ENCODE assay signal across 2 cellular contexts in the genomic region with DNA sequence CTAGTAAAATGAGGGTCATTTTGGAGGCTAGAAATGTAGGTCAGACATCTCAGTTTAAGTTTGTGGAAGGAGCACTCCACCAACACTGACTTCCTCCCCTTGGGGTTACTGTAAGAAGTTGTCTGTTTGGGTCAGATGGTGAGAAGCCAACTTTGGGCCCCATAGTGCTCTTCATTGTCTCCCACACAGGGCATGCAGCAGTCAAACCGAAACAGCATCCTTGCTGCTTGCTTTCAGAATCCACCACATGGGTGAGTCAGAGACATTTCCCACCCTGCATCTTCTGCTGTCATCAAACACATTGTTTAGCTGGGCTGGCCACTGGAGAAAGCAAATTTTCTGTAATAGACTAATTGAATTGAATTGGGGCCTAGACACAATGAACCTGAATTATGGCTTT.
TF ChIP-seq lines count a peak whose summit lies in the region.

No MANE protein-coding gene starts in this region.

TF ChIP-seq in HepG2, 621 proteins besides CTCF, POLR2A, EP300 and RAD21:
- no peak for TF ChIP-seq ZNF232 (CRISPR knock-in tag; IDR thresholded peaks at IDR 0.05; ENCODE audit: borderline replicate concordance)
- no peak for TF ChIP-seq ZNF225 (CRISPR knock-in tag; IDR thresholded peaks at IDR 0.05)
- TF ChIP-seq GATAD1 (CRISPR knock-in tag; IDR thresholded peaks at IDR 0.05), result no peak
- TF ChIP-seq SSRP1 (CRISPR knock-in tag; IDR thresholded peaks at IDR 0.05), result no peak
- TF ChIP-seq ZNF234 (CRISPR knock-in tag; conservative IDR thresholded peaks at IDR 0.05), result no peak
- TF ChIP-seq HNRNPH1 (optimal IDR thresholded peaks at IDR 0.05; ENCODE audit: low read depth, low read length), result no peak
- no peak for TF ChIP-seq ZNF747 (CRISPR knock-in tag; IDR thresholded peaks at IDR 0.05; ENCODE audit: borderline replicate concordance)
- no peak for TF ChIP-seq ZFX (CRISPR knock-in tag; IDR thresholded peaks at IDR 0.05; ENCODE audit: low read depth)
- no peak for TF ChIP-seq ZNF781 (CRISPR knock-in tag; IDR thresholded peaks at IDR 0.05; ENCODE audit: borderline replicate concordance, not compliant biosample characterization)
- TF ChIP-seq ESRRA (CRISPR knock-in tag; IDR thresholded peaks at IDR 0.05; ENCODE audit: low read depth), result no peak
- TF ChIP-seq ZFP82 (CRISPR knock-in tag; IDR thresholded peaks at IDR 0.05; ENCODE audit: borderline replicate concordance), result no peak
- no peak for TF ChIP-seq SRSF4 (IDR thresholded peaks at IDR 0.05; ENCODE audit: low read depth, low read length, poor library complexity, severe bottlenecking)
- TF ChIP-seq, protein P1, sequence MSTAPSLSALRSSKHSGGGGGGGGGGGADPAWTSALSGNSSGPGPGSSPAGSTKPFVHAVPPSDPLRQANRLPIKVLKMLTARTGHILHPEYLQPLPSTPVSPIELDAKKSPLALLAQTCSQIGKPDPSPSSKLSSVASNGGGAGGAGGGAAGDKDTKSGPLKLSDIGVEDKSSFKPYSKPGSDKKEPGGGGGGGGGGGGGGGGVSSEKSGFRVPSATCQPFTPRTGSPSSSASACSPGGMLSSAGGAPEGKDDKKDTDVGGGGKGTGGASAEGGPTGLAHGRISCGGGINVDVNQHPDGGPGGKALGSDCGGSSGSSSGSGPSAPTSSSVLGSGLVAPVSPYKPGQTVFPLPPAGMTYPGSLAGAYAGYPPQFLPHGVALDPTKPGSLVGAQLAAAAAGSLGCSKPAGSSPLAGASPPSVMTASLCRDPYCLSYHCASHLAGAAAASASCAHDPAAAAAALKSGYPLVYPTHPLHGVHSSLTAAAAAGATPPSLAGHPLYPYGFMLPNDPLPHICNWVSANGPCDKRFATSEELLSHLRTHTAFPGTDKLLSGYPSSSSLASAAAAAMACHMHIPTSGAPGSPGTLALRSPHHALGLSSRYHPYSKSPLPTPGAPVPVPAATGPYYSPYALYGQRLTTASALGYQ (CRISPR knock-in tag; IDR thresholded peaks at IDR 0.05), result no peak
TF ChIP-seq in HepG2: peak in this region for 0.

TF ChIP-seq in GM23338, 12 proteins besides CTCF, POLR2A, EP300 and RAD21:
- TF ChIP-seq EZH2phosphoT487 (IDR thresholded peaks at IDR 0.05; ENCODE audit: unreplicated experiment) (no peak), STAT1 (IDR thresholded peaks at IDR 0.05; ENCODE audit: unreplicated experiment) (no peak), EZH2 (IDR thresholded peaks at IDR 0.05; ENCODE audit: low read depth, unreplicated experiment) (no peak), JUNB (IDR thresholded peaks at IDR 0.05; ENCODE audit: unreplicated experiment) (no peak), POLR2AphosphoS5 (IDR thresholded peaks at IDR 0.05; ENCODE audit: low read depth) (no peak)
- TF ChIP-seq, protein P2, sequence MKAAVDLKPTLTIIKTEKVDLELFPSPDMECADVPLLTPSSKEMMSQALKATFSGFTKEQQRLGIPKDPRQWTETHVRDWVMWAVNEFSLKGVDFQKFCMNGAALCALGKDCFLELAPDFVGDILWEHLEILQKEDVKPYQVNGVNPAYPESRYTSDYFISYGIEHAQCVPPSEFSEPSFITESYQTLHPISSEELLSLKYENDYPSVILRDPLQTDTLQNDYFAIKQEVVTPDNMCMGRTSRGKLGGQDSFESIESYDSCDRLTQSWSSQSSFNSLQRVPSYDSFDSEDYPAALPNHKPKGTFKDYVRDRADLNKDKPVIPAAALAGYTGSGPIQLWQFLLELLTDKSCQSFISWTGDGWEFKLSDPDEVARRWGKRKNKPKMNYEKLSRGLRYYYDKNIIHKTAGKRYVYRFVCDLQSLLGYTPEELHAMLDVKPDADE (IDR thresholded peaks at IDR 0.05), result no peak
- TF ChIP-seq, protein P3, sequence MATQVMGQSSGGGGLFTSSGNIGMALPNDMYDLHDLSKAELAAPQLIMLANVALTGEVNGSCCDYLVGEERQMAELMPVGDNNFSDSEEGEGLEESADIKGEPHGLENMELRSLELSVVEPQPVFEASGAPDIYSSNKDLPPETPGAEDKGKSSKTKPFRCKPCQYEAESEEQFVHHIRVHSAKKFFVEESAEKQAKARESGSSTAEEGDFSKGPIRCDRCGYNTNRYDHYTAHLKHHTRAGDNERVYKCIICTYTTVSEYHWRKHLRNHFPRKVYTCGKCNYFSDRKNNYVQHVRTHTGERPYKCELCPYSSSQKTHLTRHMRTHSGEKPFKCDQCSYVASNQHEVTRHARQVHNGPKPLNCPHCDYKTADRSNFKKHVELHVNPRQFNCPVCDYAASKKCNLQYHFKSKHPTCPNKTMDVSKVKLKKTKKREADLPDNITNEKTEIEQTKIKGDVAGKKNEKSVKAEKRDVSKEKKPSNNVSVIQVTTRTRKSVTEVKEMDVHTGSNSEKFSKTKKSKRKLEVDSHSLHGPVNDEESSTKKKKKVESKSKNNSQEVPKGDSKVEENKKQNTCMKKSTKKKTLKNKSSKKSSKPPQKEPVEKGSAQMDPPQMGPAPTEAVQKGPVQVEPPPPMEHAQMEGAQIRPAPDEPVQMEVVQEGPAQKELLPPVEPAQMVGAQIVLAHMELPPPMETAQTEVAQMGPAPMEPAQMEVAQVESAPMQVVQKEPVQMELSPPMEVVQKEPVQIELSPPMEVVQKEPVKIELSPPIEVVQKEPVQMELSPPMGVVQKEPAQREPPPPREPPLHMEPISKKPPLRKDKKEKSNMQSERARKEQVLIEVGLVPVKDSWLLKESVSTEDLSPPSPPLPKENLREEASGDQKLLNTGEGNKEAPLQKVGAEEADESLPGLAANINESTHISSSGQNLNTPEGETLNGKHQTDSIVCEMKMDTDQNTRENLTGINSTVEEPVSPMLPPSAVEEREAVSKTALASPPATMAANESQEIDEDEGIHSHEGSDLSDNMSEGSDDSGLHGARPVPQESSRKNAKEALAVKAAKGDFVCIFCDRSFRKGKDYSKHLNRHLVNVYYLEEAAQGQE (IDR thresholded peaks at IDR 0.05; ENCODE audit: unreplicated experiment), result no peak
- TF ChIP-seq, protein P4, sequence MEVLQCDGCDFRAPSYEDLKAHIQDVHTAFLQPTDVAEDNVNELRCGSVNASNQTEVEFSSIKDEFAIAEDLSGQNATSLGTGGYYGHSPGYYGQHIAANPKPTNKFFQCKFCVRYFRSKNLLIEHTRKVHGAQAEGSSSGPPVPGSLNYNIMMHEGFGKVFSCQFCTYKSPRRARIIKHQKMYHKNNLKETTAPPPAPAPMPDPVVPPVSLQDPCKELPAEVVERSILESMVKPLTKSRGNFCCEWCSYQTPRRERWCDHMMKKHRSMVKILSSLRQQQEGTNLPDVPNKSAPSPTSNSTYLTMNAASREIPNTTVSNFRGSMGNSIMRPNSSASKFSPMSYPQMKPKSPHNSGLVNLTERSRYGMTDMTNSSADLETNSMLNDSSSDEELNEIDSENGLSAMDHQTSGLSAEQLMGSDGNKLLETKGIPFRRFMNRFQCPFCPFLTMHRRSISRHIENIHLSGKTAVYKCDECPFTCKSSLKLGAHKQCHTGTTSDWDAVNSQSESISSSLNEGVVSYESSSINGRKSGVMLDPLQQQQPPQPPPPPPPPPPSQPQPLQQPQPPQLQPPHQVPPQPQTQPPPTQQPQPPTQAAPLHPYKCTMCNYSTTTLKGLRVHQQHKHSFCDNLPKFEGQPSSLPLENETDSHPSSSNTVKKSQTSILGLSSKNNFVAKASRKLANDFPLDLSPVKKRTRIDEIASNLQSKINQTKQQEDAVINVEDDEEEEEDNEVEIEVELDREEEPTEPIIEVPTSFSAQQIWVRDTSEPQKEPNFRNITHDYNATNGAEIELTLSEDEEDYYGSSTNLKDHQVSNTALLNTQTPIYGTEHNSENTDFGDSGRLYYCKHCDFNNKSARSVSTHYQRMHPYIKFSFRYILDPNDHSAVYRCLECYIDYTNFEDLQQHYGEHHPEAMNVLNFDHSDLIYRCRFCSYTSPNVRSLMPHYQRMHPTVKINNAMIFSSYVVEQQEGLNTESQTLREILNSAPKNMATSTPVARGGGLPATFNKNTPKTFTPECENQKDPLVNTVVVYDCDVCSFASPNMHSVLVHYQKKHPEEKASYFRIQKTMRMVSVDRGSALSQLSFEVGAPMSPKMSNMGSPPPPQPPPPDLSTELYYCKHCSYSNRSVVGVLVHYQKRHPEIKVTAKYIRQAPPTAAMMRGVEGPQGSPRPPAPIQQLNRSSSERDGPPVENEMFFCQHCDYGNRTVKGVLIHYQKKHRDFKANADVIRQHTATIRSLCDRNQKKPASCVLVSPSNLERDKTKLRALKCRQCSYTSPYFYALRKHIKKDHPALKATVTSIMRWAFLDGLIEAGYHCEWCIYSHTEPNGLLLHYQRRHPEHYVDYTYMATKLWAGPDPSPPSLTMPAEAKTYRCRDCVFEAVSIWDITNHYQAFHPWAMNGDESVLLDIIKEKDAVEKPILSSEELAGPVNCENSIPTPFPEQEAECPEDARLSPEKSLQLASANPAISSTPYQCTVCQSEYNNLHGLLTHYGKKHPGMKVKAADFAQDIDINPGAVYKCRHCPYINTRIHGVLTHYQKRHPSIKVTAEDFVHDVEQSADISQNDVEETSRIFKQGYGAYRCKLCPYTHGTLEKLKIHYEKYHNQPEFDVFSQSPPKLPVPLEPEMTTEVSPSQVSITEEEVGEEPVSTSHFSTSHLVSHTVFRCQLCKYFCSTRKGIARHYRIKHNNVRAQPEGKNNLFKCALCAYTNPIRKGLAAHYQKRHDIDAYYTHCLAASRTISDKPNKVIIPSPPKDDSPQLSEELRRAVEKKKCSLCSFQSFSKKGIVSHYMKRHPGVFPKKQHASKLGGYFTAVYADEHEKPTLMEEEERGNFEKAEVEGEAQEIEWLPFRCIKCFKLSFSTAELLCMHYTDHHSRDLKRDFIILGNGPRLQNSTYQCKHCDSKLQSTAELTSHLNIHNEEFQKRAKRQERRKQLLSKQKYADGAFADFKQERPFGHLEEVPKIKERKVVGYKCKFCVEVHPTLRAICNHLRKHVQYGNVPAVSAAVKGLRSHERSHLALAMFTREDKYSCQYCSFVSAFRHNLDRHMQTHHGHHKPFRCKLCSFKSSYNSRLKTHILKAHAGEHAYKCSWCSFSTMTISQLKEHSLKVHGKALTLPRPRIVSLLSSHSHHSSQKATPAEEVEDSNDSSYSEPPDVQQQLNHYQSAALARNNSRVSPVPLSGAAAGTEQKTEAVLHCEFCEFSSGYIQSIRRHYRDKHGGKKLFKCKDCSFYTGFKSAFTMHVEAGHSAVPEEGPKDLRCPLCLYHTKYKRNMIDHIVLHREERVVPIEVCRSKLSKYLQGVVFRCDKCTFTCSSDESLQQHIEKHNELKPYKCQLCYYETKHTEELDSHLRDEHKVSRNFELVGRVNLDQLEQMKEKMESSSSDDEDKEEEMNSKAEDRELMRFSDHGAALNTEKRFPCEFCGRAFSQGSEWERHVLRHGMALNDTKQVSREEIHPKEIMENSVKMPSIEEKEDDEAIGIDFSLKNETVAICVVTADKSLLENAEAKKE (CRISPR knock-in tag; IDR thresholded peaks at IDR 0.05), result no peak
